1 cellular context compared by ENCODE assay signal in the genomic region with DNA sequence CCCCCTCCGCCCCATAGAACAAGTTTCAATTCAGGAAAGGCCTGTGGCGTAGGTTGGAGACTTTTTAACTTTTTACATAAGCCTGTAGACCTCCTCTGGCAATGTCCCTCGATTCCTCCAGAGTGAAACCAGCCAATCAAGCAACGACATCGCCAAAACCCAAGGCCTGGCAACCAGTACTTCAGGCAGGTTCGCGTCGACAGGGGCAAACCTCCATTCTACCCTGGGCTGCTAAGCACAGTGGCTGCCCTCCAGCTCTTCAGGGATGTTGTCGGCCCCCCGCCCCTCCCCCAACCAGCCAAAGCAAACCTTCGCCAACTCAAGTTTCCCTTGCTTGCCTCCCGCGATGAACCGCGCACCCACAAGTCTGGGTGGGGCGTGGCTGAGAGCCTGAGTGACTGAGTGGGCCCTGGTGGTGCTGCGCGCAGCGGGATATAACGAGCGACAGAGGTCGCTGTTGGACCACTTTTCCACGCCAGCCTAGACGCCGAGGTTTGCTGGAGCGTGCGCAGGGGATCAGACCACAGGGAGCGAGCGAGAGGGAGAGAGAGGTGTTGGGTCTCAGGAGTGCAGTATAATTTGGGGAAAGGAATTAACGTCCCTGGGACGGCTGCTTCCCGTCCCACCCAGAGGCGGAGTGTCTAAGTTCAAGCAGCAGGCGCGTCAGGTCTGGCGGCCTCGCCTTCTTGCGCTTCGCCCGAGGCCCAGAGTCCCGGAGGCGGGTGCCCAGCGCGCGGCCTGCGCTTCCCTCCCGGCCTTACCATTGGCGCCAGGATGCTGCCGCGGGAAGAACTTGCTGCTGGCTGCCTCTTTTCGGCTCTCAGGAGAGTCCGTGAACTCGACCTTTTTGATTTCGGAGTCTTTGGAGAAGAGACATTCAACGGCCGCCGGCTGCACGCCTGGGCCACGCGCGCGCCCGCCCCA.
TF ChIP-seq lines count a peak whose summit lies in the region.

No MANE protein-coding gene starts in this region.

TF ChIP-seq in liver, 16 proteins besides CTCF, POLR2A, EP300 and RAD21 (continued from another document):
- TF ChIP-seq, protein P1, sequence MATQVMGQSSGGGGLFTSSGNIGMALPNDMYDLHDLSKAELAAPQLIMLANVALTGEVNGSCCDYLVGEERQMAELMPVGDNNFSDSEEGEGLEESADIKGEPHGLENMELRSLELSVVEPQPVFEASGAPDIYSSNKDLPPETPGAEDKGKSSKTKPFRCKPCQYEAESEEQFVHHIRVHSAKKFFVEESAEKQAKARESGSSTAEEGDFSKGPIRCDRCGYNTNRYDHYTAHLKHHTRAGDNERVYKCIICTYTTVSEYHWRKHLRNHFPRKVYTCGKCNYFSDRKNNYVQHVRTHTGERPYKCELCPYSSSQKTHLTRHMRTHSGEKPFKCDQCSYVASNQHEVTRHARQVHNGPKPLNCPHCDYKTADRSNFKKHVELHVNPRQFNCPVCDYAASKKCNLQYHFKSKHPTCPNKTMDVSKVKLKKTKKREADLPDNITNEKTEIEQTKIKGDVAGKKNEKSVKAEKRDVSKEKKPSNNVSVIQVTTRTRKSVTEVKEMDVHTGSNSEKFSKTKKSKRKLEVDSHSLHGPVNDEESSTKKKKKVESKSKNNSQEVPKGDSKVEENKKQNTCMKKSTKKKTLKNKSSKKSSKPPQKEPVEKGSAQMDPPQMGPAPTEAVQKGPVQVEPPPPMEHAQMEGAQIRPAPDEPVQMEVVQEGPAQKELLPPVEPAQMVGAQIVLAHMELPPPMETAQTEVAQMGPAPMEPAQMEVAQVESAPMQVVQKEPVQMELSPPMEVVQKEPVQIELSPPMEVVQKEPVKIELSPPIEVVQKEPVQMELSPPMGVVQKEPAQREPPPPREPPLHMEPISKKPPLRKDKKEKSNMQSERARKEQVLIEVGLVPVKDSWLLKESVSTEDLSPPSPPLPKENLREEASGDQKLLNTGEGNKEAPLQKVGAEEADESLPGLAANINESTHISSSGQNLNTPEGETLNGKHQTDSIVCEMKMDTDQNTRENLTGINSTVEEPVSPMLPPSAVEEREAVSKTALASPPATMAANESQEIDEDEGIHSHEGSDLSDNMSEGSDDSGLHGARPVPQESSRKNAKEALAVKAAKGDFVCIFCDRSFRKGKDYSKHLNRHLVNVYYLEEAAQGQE (IDR thresholded peaks at IDR 0.05) = no peak
TF ChIP-seq in liver: peak in this region for 0.
